19 cellular contexts compared by ENCODE assay signal in the genomic region with DNA sequence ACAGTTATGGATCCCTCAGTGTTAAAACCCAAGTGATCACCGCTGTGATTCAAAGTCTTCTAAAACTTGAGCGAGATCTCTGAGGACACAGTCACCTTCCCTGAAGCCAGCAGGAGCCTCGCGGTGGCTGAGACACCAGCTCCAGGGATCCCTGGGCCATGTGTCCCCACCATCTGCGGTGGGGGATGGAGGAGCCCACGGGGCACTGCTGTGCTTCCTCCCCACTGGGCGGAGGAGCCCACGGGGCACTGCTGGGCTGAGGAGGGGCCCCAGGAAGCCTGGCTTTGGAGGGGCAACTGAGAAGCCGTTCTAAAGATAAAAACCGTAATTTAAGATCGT.
DNase-seq lines count a peak whose midpoint lies in the region; ATAC-seq, FAIRE-seq and TF ChIP-seq lines count a peak whose summit lies in the region.
"Had no signal": no experiment of that assay in that cellular context is flagged by ENCODE, and none has a peak within 500 bp of the region (broad histone marks: within the 10 kb centered on the region; RNA-seq: fewer than 3 reads in every experiment).

No MANE protein-coding gene starts in this region.

- H3K4ac ChIP-seq in IMR-90 (ENCODE audit: low read depth, low read length) (peak overlapping the region; percentile 87), H1 (replicated peaks; ENCODE audit: insufficient read length, low read depth, low read length) (no peak overlapping the region)

- no peak for FAIRE-seq in D721Med (lab: Jason Lieb, UNC)
- FAIRE-seq in H1 (lab: Jason Lieb, UNC) = no peak
- FAIRE-seq: HTR-8/SVneo had no signal

- H2BK20ac ChIP-seq in IMR-90 (ENCODE audit: low read depth, low read length) (peak overlapping the region; percentile 70; the same call in 1 of the 2 replicates), H1 (ENCODE audit: low read length) (no peak overlapping the region)

- peaks cover 9% of the 10 kb centered on the region; the same call in 1 of the 2 replicates for H3K9me1 ChIP-seq in IMR-90 (ENCODE audit: insufficient read depth, low read length)

- H3K4me2 ChIP-seq in BLaER1 = peak overlapping the region; percentile 48
- no peak overlapping the region for H3K4me2 ChIP-seq in IMR-90 (ENCODE audit: low read depth, low read length)
- no peak overlapping the region for H3K4me2 ChIP-seq in H1 (ENCODE audit: insufficient read depth in 1 of 2, low read depth in 2 of 2, low read length in 2 of 2)

- H3K36me3 ChIP-seq in BLaER1 = peaks cover 15% of the 10 kb centered on the region
- H3K36me3 ChIP-seq in IMR-90 (ENCODE audit: control insufficient read depth, insufficient read depth, low read length) = no peaks in the 10 kb centered on the region; the same call in 1 of the 2 replicates
- no peaks in the 10 kb centered on the region for H3K36me3 ChIP-seq in H1 (ENCODE audit: control insufficient read depth in 2 of 4, insufficient read depth in 4 of 4, low read length in 3 of 4)

- H2BK15ac ChIP-seq in IMR-90 (ENCODE audit: low read depth, low read length) (peak overlapping the region; percentile 63; the same call in 2 of the 3 replicates), H1 (ENCODE audit: low read length) (no peak overlapping the region)

- no peaks in the 10 kb centered on the region for H3K27me3 Mint-ChIP-seq in activated CD4-positive, alpha-beta T cell treated with anti-CD3 and anti-CD28 coated beads, Interleukin-2, amount 10 ng/mL, durations not matched to agents 7 days and 5 days
- no peaks in the 10 kb centered on the region for H3K27me3 Mint-ChIP-seq in osteocyte (ENCODE audit: unreplicated experiment)
- H3K27me3 Mint-ChIP-seq: CD4-positive, CD25-positive, alpha-beta regulatory T cell; CD8-positive, alpha-beta memory T cell; IgD-negative memory B cell had no signal

- in situ Hi-C loops in IMR-90 (cut with MboI; ENCODE audit: low sequenced_read_pairs) = no loop called here

- H3K9ac ChIP-seq in BLaER1 = 0 out of 2 replicates have a peak overlapping the region, but pooled peaks have one; percentile 15
- no peak overlapping the region for H3K9ac ChIP-seq in IMR-90 (ENCODE audit: low read depth, low read length)
- no peak overlapping the region for H3K9ac ChIP-seq in H1 (replicated peaks in 1 of 4; ENCODE audit: extremely low read depth in 1 of 4, low read depth in 3 of 4, low read length in 3 of 4)

- no peaks in the 10 kb centered on the region for H3K79me2 ChIP-seq in H1 (ENCODE audit: control insufficient read depth in 1 of 2, insufficient read depth in 2 of 2, low read length in 2 of 2)

- H3K36me3 Mint-ChIP-seq in activated CD4-positive, alpha-beta T cell treated with anti-CD3 and anti-CD28 coated beads, Interleukin-2, amount 10 ng/mL, durations not matched to agents 7 days and 5 days (ENCODE audit: low read depth) = no peaks in the 10 kb centered on the region
- H3K36me3 Mint-ChIP-seq in osteocyte (ENCODE audit: unreplicated experiment) = no peaks in the 10 kb centered on the region
- H3K36me3 Mint-ChIP-seq: IgD-negative memory B cell had no signal

- H3K9me3 Mint-ChIP-seq in activated CD4-positive, alpha-beta T cell treated with anti-CD3 and anti-CD28 coated beads, Interleukin-2, amount 10 ng/mL, durations not matched to agents 7 days and 5 days = no peaks in the 10 kb centered on the region
- no peaks in the 10 kb centered on the region for H3K9me3 Mint-ChIP-seq in osteocyte (ENCODE audit: unreplicated experiment)
- H3K9me3 Mint-ChIP-seq: CD4-positive, CD25-positive, alpha-beta regulatory T cell; HFFc6 had no signal

- H2AFZ ChIP-seq in IMR-90 (replicated peaks; ENCODE audit: low read length, poor library complexity) (peak overlapping the region; percentile 63), H1 (ENCODE audit: low read length) (no peak overlapping the region)

- H3K23me2 ChIP-seq in H1 (ENCODE audit: low read depth, low read length) = no peaks in the 10 kb centered on the region; the same call in 1 of the 2 replicates

- dilution Hi-C loops in IMR-90 (cut with HindIII; ENCODE audit: low sequenced_read_pairs, unreplicated experiment) = no loop called here

- TF ChIP-seq POLR2A in IMR-90 (IDR thresholded peaks at IDR 0.05; ENCODE audit: low read depth, low read length) (no peak), H1 (IDR thresholded peaks at IDR 0.05; ENCODE audit: control extremely low read depth in 1 of 2, low read depth in 2 of 2, low read length in 2 of 2) (no peak)

- H3K27ac Mint-ChIP-seq in activated CD4-positive, alpha-beta T cell treated with anti-CD3 and anti-CD28 coated beads, Interleukin-2, amount 10 ng/mL, durations not matched to agents 7 days and 5 days = no peak overlapping the region
- H3K27ac Mint-ChIP-seq in osteocyte (ENCODE audit: unreplicated experiment) = no peak overlapping the region
- H3K27ac Mint-ChIP-seq: CD4-positive, CD25-positive, alpha-beta regulatory T cell; IgD-negative memory B cell had no signal

- peak overlapping the region; percentile 60 for H4K91ac ChIP-seq in IMR-90 (ENCODE audit: insufficient read depth, low read depth, low read length)
- no peak overlapping the region for H4K91ac ChIP-seq in H1 (replicated peaks; ENCODE audit: insufficient read length, low read length)

- peak overlapping the region; percentile 28 for H2BK5ac ChIP-seq in IMR-90 (ENCODE audit: low read depth, low read length, poor library complexity, severe bottlenecking)
- H2BK5ac ChIP-seq in H1 (ENCODE audit: low read depth, low read length) = no peak overlapping the region

- H3K4me1 Mint-ChIP-seq in activated CD4-positive, alpha-beta T cell treated with anti-CD3 and anti-CD28 coated beads, Interleukin-2, amount 10 ng/mL, durations not matched to agents 7 days and 5 days = no peaks in the 10 kb centered on the region
- H3K4me1 Mint-ChIP-seq in osteocyte (ENCODE audit: unreplicated experiment) = peaks cover 3% of the 10 kb centered on the region
- H3K4me1 Mint-ChIP-seq: CD8-positive, alpha-beta memory T cell had no signal

- H4K8ac ChIP-seq in IMR-90 (ENCODE audit: low read depth in 2 of 2, low read length in 2 of 2) (peak overlapping the region in 1 of 2 experiments; percentile 50; a peak in 2 of 4 replicates), H1 (ENCODE audit: extremely low read depth, insufficient read depth, low read length) (peak overlapping the region; percentile 5; the same call in 1 of the 2 replicates)

- H3K79me1 ChIP-seq in IMR-90 (ENCODE audit: low read depth in 1 of 2, low read length in 2 of 2) (peaks cover 2 to 15% of the 10 kb centered on the region in 2 experiments; a peak in 1 of 4 replicates), H1 (ENCODE audit: low read depth, low read length) (no peaks in the 10 kb centered on the region; the same call in 1 of the 2 replicates)

- H2BK120ac ChIP-seq in IMR-90 (ENCODE audit: low read depth, low read length) (peak overlapping the region; percentile 83), H1 (replicated peaks; ENCODE audit: low read depth, low read length) (no peak overlapping the region)

- peaks cover 35% of the 10 kb centered on the region for H3K4me1 ChIP-seq in BLaER1
- H3K4me1 ChIP-seq in IMR-90 (ENCODE audit: control insufficient read depth, insufficient read depth, low read length) = peaks cover 16% of the 10 kb centered on the region
- peaks cover 0 to 13% (median 7%) of the 10 kb centered on the region in 4 experiments; a peak in 5 of 7 replicates for H3K4me1 ChIP-seq in H1 (replicated peaks in 1 of 4; ENCODE audit: control insufficient read depth in 3 of 4, insufficient read depth in 4 of 4, low read length in 3 of 4)

- no peak overlapping the region for H3K4me3 ChIP-seq in BLaER1
- H3K4me3 ChIP-seq in IMR-90 (ENCODE audit: insufficient read depth, low read depth, low read length) = no peak overlapping the region
- H3K4me3 ChIP-seq in H1 (ENCODE audit: extremely low read depth in 1 of 4, insufficient read depth in 2 of 4, low read depth in 3 of 4, low read length in 4 of 4) = no peak overlapping the region

- no peak for TF ChIP-seq EP300 in H1 (IDR thresholded peaks at IDR 0.05; ENCODE audit: borderline replicate concordance in 1 of 2, low read depth in 2 of 2, low read length in 2 of 2)

- intact Hi-C loops in IMR-90 (cut with micrococcal nuclease) = no loop called here

- peak overlapping the region; percentile 85 for H2AK9ac ChIP-seq in IMR-90 (replicated peaks; ENCODE audit: low read depth, low read length, poor library complexity)

- no peak overlapping the region; the same call in 1 of the 2 replicates for H4K5ac ChIP-seq in IMR-90 (ENCODE audit: low read depth, low read length)
- H4K5ac ChIP-seq in H1 (ENCODE audit: insufficient read length, low read depth, low read length) = no peak overlapping the region

- H2AK5ac ChIP-seq in IMR-90 (ENCODE audit: low read depth, low read length) (peak overlapping the region; percentile 94), H1 (ENCODE audit: low read depth, low read length) (no peak overlapping the region)

- TF ChIP-seq CTCF in D721Med (IDR thresholded peaks at IDR 0.05; ENCODE audit: insufficient read depth, missing control alignments) = no peak
- TF ChIP-seq CTCF in IMR-90 (conservative IDR thresholded peaks at IDR 0.05; ENCODE audit: low read depth, low read length) = no peak
- no peak for TF ChIP-seq CTCF in H1 (IDR thresholded peaks at IDR 0.05; ENCODE audit: control extremely low read depth in 1 of 3, insufficient read depth in 1 of 3, low read depth in 1 of 3, low read length in 3 of 3)
- no peak for TF ChIP-seq CTCF in osteocyte (IDR thresholded peaks at IDR 0.05)

- H3K14ac ChIP-seq in IMR-90 (replicated peaks; ENCODE audit: low read depth, low read length) (peak overlapping the region; percentile 63), H1 (ENCODE audit: insufficient read length) (no peak overlapping the region)

- no peak overlapping the region for H2BK12ac ChIP-seq in H1 (ENCODE audit: low read depth, low read length)

- BruUV-seq in IMR-90 (replicated peaks; lab: Mats Ljungman, UMichigan) = no TSS peak

- H3K23ac ChIP-seq in IMR-90 (ENCODE audit: low read depth, low read length) = no peak overlapping the region
- H3K23ac ChIP-seq in H1 (ENCODE audit: insufficient read length) = no peak overlapping the region

- DNase-seq in D721Med (ENCODE audit: insufficient read length, low spot score) (peak; percentile 17), IMR-90 (no peak), H1 (ENCODE audit: low read depth in 1 of 2, low spot score in 2 of 2) (no peak), osteocyte (ENCODE audit: extremely low spot score, unreplicated experiment) (no peak)
- DNase-seq in activated CD4-positive, alpha-beta T cell treated with anti-CD3 and anti-CD28 coated beads, Interleukin-2, amount 10 ng/mL, durations not matched to agents 7 days and 5 days = no peak
- DNase-seq: 8988T; C1 segment of cervical spinal cord; CD4-positive, CD25-positive, alpha-beta regulatory T cell; CD8-positive, alpha-beta memory T cell; COR-L47; GF-D8; HCEC 1CT; HFFc6; KBM-7 had no signal

- H3K27ac ChIP-seq in BLaER1 (no peak overlapping the region; the same call in 1 of the 2 replicates), IMR-90 (ENCODE audit: insufficient read depth, low read length) (no peak overlapping the region), H1 (ENCODE audit: low read depth, low read length) (no peak overlapping the region)

- H4K20me1 ChIP-seq in BLaER1 (no peaks in the 10 kb centered on the region), IMR-90 (ENCODE audit: insufficient read depth, low read length) (no peaks in the 10 kb centered on the region), H1 (replicated peaks in 1 of 2; ENCODE audit: control insufficient read depth in 1 of 2, insufficient read depth in 2 of 2, low read length in 2 of 2) (no peaks in the 10 kb centered on the region)

- H3K9me3 ChIP-seq in BLaER1 (peaks cover 18% of the 10 kb centered on the region), IMR-90 (ENCODE audit: control insufficient read depth, insufficient read depth, low read length) (no peaks in the 10 kb centered on the region), H1 (ENCODE audit: insufficient read depth in 2 of 2, low read depth in 1 of 2, low read length in 1 of 2) (peaks cover 0 to 7% of the 10 kb centered on the region in 2 experiments; a peak in 2 of 4 replicates)

- CTCF ChIA-PET in IMR-90 (lab: Yijun Ruan, JAX) (no interaction called here), H1 (lab: Charles Lee; ENCODE audit: partially characterized antibody) (interaction anchor here (1.4 kb wide), 1 partner anchor 9 kb away, joined by 3 read pairs; no protein-coding TSS in a partner anchor)
- CTCF ChIA-PET in activated CD4-positive, alpha-beta T cell treated with anti-CD3 and anti-CD28 coated beads, Interleukin-2, amount 10 ng/mL, durations not matched to agents 7 days and 5 days (lab: Charles Lee) = no interaction called here

- ATAC-seq in IMR-90 (ENCODE audit: low read depth) (no peak), GM21528 (IDR thresholded peaks at IDR 0.05; ENCODE audit: low FRiP score, unreplicated experiment) (no peak), HG03521 (IDR thresholded peaks at IDR 0.05; ENCODE audit: unreplicated experiment) (no peak)

- H3K56ac ChIP-seq in IMR-90 (ENCODE audit: extremely low read depth, insufficient read depth, low read length) = no peak overlapping the region
- no peak overlapping the region for H3K56ac ChIP-seq in H1 (replicated peaks; ENCODE audit: insufficient read length, low read depth, low read length)

- H3K4me3 Mint-ChIP-seq in activated CD4-positive, alpha-beta T cell treated with anti-CD3 and anti-CD28 coated beads, Interleukin-2, amount 10 ng/mL, durations not matched to agents 7 days and 5 days = no peak overlapping the region
- no peak overlapping the region for H3K4me3 Mint-ChIP-seq in osteocyte (ENCODE audit: unreplicated experiment)
- H3K4me3 Mint-ChIP-seq: CD4-positive, CD25-positive, alpha-beta regulatory T cell; CD8-positive, alpha-beta memory T cell; IgD-negative memory B cell had no signal

- TF ChIP-seq RAD21 in IMR-90 (IDR thresholded peaks at IDR 0.05; ENCODE audit: low read length) (no peak), H1 (IDR thresholded peaks at IDR 0.05 in 1 of 2, conservative IDR thresholded peaks at IDR 0.05 in 1 of 2; ENCODE audit: low read depth in 2 of 2, low read length in 2 of 2) (no peak)

- POLR2A ChIA-PET in IMR-90 (lab: Charles Lee; ENCODE audit: unreplicated experiment) (no interaction called here), H1 (lab: Charles Lee; ENCODE audit: partially characterized antibody) (no interaction called here)
- POLR2A ChIA-PET in activated CD4-positive, alpha-beta T cell treated with anti-CD3 and anti-CD28 coated beads, Interleukin-2, amount 10 ng/mL, durations not matched to agents 7 days and 5 days (lab: Charles Lee) = no interaction called here

- H3K18ac ChIP-seq in IMR-90 (ENCODE audit: low read depth, low read length) = no peak overlapping the region; the same call in 1 of the 2 replicates
- H3K18ac ChIP-seq in H1 (ENCODE audit: extremely low read depth, low read length) = no peak overlapping the region

- WGBS in IMR-90 (ENCODE audit: extremely low coverage in 2 of 2, insufficient read length in 1 of 2), 2 experiments = 76% methylated on average over 7 of the region's 11 CpGs; no CpG with 5 or more reads in 1 of the 2 experiments
- WGBS in H1 (ENCODE audit: extremely low coverage in 1 of 2, insufficient coverage in 1 of 2, insufficient read length in 1 of 2, insufficient replicate concordance in 2 of 2, low coverage in 1 of 2, low lambda C conversion rate in 2 of 2, missing lambda C conversion rate in 1 of 2), 2 experiments = 87% methylated on average over 11 of the region's 11 CpGs; no CpG with 5 or more reads in 1 of the 2 experiments

- no peaks in the 10 kb centered on the region for H3K27me3 ChIP-seq in BLaER1
- H3K27me3 ChIP-seq in IMR-90 (ENCODE audit: control insufficient read depth, insufficient read depth, low read length) = no peaks in the 10 kb centered on the region
- no peaks in the 10 kb centered on the region for H3K27me3 ChIP-seq in H1 (replicated peaks in 1 of 4; ENCODE audit: control insufficient read depth in 3 of 4, extremely low read depth in 1 of 4, insufficient read depth in 3 of 4, low read length in 3 of 4)
